Comparison of ENCODE assay signal across 13 cellular contexts in genomic region chr13:105979586-105979985, GRCh38.
DNase-seq lines count a peak whose midpoint lies in the region; ATAC-seq, FAIRE-seq and TF ChIP-seq lines count a peak whose summit lies in the region.
"Had no signal": no experiment of that assay in that cellular context is flagged by ENCODE, and none has a peak within 500 bp of the region (broad histone marks: within the 10 kb centered on the region; RNA-seq: fewer than 3 reads in every experiment).

No MANE protein-coding gene starts in this region.

- no peak overlapping the region for H4K91ac ChIP-seq in trophoblast cell (ENCODE audit: low read depth, low read length)

- no peak overlapping the region for H2BK5ac ChIP-seq in trophoblast cell (ENCODE audit: low read depth, low read length, poor library complexity)

- H3K9me3 ChIP-seq in A549 (no peaks in the 10 kb centered on the region), trophoblast cell (ENCODE audit: insufficient read depth, low read depth, low read length) (no peaks in the 10 kb centered on the region), left ventricle myocardium inferior (replicated peaks) (no peaks in the 10 kb centered on the region)
- H3K9me3 ChIP-seq: esophagus squamous epithelium had no signal

- no peak overlapping the region for H4K8ac ChIP-seq in trophoblast cell (ENCODE audit: low read depth, low read length)

- TF ChIP-seq CTCF in A549 (IDR thresholded peaks at IDR 0.05) (no peak), brain (conservative IDR thresholded peaks at IDR 0.05) (no peak), mesothelial cell of epicardium (IDR thresholded peaks at IDR 0.05; ENCODE audit: unreplicated experiment) (no peak), left ventricle myocardium inferior (IDR thresholded peaks at IDR 0.05; ENCODE audit: borderline replicate concordance) (no peak)

- H3K36me3 ChIP-seq in trophoblast cell (ENCODE audit: control insufficient read depth in 1 of 2, insufficient read depth in 2 of 2, low read length in 2 of 2) = no peaks in the 10 kb centered on the region
- no peaks in the 10 kb centered on the region for H3K36me3 ChIP-seq in left ventricle myocardium inferior
- H3K36me3 ChIP-seq: esophagus squamous epithelium had no signal

- H3K9ac ChIP-seq in trophoblast cell (ENCODE audit: low read length) = no peak overlapping the region

- H3K9me3 Mint-ChIP-seq in brain (peaks cover 3 to 12% (median 6%) of the 10 kb centered on the region in 5 experiments), mesothelial cell of epicardium (peaks cover 15% of the 10 kb centered on the region)

- H2AK5ac ChIP-seq in trophoblast cell (ENCODE audit: low read length) = no peak overlapping the region

- no peaks in the 10 kb centered on the region for H3K79me2 ChIP-seq in trophoblast cell (ENCODE audit: control insufficient read depth, insufficient read depth, low read length, poor library complexity)

- intact Hi-C loops in left ventricle myocardium inferior (cut with micrococcal nuclease) = no loop called here

- 0 out of 3 replicates have a peak, but pooled peaks cover 5% of the 10 kb centered on the region for H3K4me1 ChIP-seq in A549
- H3K4me1 ChIP-seq in trophoblast cell (ENCODE audit: control insufficient read depth in 1 of 2, insufficient read depth in 2 of 2, low read length in 2 of 2) = peaks cover 2 to 3% of the 10 kb centered on the region in 2 experiments
- H3K4me1 ChIP-seq in left ventricle myocardium inferior = no peaks in the 10 kb centered on the region

- TF ChIP-seq EP300 in A549 (IDR thresholded peaks at IDR 0.05) = no peak

- H3K4me3 Mint-ChIP-seq in brain (no peak overlapping the region), mesothelial cell of epicardium (peak overlapping the region; percentile 22)
- H3K4me3 Mint-ChIP-seq: naive thymus-derived CD4-positive, alpha-beta T cell had no signal

- H3K4me2 ChIP-seq in A549 (peak overlapping the region; percentile 47; the same call in 2 of the 3 replicates), trophoblast cell (ENCODE audit: low read length) (no peak overlapping the region)

- 44% methylated on average over 6 of the region's 6 CpGs for WGBS in A549 (ENCODE audit: missing lambda C conversion rate)
- WGBS in trophoblast cell (ENCODE audit: extremely low coverage, insufficient coverage, insufficient read length) = no CpG with 5 or more reads among the region's 6 CpGs

- H3K27ac ChIP-seq in A549 = 0 out of 6 replicates have a peak overlapping the region, but pooled peaks of 1 of the 2 experiments have one; percentile 25
- no peak overlapping the region for H3K27ac ChIP-seq in trophoblast cell (ENCODE audit: low read depth, low read length)
- no peak overlapping the region for H3K27ac ChIP-seq in left ventricle myocardium inferior (replicated peaks)

- no peak overlapping the region for H3K14ac ChIP-seq in trophoblast cell (ENCODE audit: low read length)

- no peak for FAIRE-seq in A549 (lab: Jason Lieb, UNC)

- H3K4me1 Mint-ChIP-seq in brain (peaks cover 18% of the 10 kb centered on the region), mesothelial cell of epicardium (peaks cover 50% of the 10 kb centered on the region)

- H3K79me1 ChIP-seq in trophoblast cell (ENCODE audit: low read length) = no peaks in the 10 kb centered on the region

- H3K36me3 Mint-ChIP-seq in brain = no peaks in the 10 kb centered on the region
- peaks cover 7% of the 10 kb centered on the region for H3K36me3 Mint-ChIP-seq in mesothelial cell of epicardium
- H3K36me3 Mint-ChIP-seq: naive thymus-derived CD4-positive, alpha-beta T cell had no signal

- H3K27me3 Mint-ChIP-seq in brain (peaks cover 3% of the 10 kb centered on the region), mesothelial cell of epicardium (ENCODE audit: low read depth) (no peaks in the 10 kb centered on the region)
- H3K27me3 Mint-ChIP-seq: naive thymus-derived CD4-positive, alpha-beta T cell had no signal

- POLR2A ChIA-PET in A549 (lab: Yijun Ruan, JAX) = no interaction called here

- H3K27me3 ChIP-seq in trophoblast cell (ENCODE audit: insufficient read depth, low read length) (no peaks in the 10 kb centered on the region), left ventricle myocardium inferior (ENCODE audit: low read depth) (no peaks in the 10 kb centered on the region)
- H3K27me3 ChIP-seq: esophagus squamous epithelium had no signal

- no peak for TF ChIP-seq RAD21 in A549 (conservative IDR thresholded peaks at IDR 0.05 in 1 of 2, IDR thresholded peaks at IDR 0.05 in 1 of 2)

- no peak overlapping the region for H3K18ac ChIP-seq in trophoblast cell (ENCODE audit: low read length)

- ATAC-seq in A549 (peak in 1 of 2 experiments; percentile 46; a peak in 2 of 6 replicates), left lobe of liver (no peak)
- ATAC-seq: naive thymus-derived CD4-positive, alpha-beta T cell; SK-N-SH treated with all-trans-retinoic acid at 6 μM for 48 hours had no signal

- H3K27ac Mint-ChIP-seq in brain (peak overlapping the region in 4 of 5 experiments; percentile 10 to 67 (median 19)), mesothelial cell of epicardium (peak overlapping the region; percentile 87)
- H3K27ac Mint-ChIP-seq: naive thymus-derived CD4-positive, alpha-beta T cell had no signal

- no peak overlapping the region for H4K12ac ChIP-seq in trophoblast cell (ENCODE audit: low read depth, low read length)

- TF ChIP-seq POLR2A in A549 (IDR thresholded peaks at IDR 0.05; ENCODE audit: low read length) = no peak

- H3K4me3 ChIP-seq in A549 (no peak overlapping the region), trophoblast cell (ENCODE audit: low read depth, low read length) (no peak overlapping the region), left ventricle myocardium inferior (no peak overlapping the region)
- H3K4me3 ChIP-seq: esophagus squamous epithelium had no signal

- no peak overlapping the region for H2AFZ ChIP-seq in trophoblast cell (ENCODE audit: insufficient read depth, low read length, poor library complexity)

- H2BK120ac ChIP-seq in trophoblast cell (ENCODE audit: insufficient read depth, low read length, poor library complexity) = no peak overlapping the region

- CTCF ChIA-PET in A549 (lab: Yijun Ruan, JAX) = no interaction called here

- no peak overlapping the region for H3K4ac ChIP-seq in trophoblast cell (ENCODE audit: low read depth, low read length)

- H3K23ac ChIP-seq in trophoblast cell (ENCODE audit: low read length) = no peak overlapping the region

- peak in 1 of 2 experiments; percentile 17 for DNase-seq in A549 (ENCODE audit: low read depth in 1 of 2, low spot score in 1 of 2)
- DNase-seq in NCI-H2081 treated with DMSO at 0.1 percent for 48 hours (lab: John Stamatoyannopoulos, UW) = peak; percentile 83
- no peak for DNase-seq in mesothelial cell of epicardium (ENCODE audit: low spot score in 2 of 2, unreplicated experiment in 2 of 2)
- no peak for DNase-seq in LoVo (ENCODE audit: low spot score)
- DNase-seq in trophoblast cell = no peak
- no peak for DNase-seq in left lobe of liver (ENCODE audit: low spot score)
- no peak for DNase-seq in left ventricle myocardium inferior
- DNase-seq: central memory CD4-positive, alpha-beta T cell; esophagus squamous epithelium; naive thymus-derived CD4-positive, alpha-beta T cell; stimulated activated CD4-positive, alpha-beta T cell treated with anti-CD3 and anti-CD28 coated beads, Interleukin-15, amount 100 ng/mL, for 24 hours had no signal

- no peak overlapping the region for H2BK12ac ChIP-seq in trophoblast cell (ENCODE audit: low read length)

TF ChIP-seq in A549, 52 proteins besides CTCF, POLR2A, EP300 and RAD21 (continues in another document):
- no peak for TF ChIP-seq RCOR1 (IDR thresholded peaks at IDR 0.05; ENCODE audit: low read depth, low read length)
- no peak for TF ChIP-seq RARB (CRISPR knock-in tag; IDR thresholded peaks at IDR 0.05)
- TF ChIP-seq E2F6 (IDR thresholded peaks at IDR 0.05; ENCODE audit: borderline replicate concordance, low read depth) = no peak
- no peak for TF ChIP-seq ZSCAN20 (CRISPR knock-in tag; IDR thresholded peaks at IDR 0.05)
- no peak for TF ChIP-seq CBX8 (IDR thresholded peaks at IDR 0.05)
- TF ChIP-seq, protein P1, sequence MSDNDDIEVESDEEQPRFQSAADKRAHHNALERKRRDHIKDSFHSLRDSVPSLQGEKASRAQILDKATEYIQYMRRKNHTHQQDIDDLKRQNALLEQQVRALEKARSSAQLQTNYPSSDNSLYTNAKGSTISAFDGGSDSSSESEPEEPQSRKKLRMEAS (IDR thresholded peaks at IDR 0.05) = no peak
- TF ChIP-seq EHMT2 (IDR thresholded peaks at IDR 0.05; ENCODE audit: low read depth) = no peak
- no peak for TF ChIP-seq KDM5A (IDR thresholded peaks at IDR 0.05)
- no peak for TF ChIP-seq ZNF302 (CRISPR knock-in tag; IDR thresholded peaks at IDR 0.05)
- TF ChIP-seq ELK1 (IDR thresholded peaks at IDR 0.05; ENCODE audit: low read depth, low read length) = no peak
- TF ChIP-seq RFX5 (IDR thresholded peaks at IDR 0.05) = no peak
- TF ChIP-seq, protein P2, sequence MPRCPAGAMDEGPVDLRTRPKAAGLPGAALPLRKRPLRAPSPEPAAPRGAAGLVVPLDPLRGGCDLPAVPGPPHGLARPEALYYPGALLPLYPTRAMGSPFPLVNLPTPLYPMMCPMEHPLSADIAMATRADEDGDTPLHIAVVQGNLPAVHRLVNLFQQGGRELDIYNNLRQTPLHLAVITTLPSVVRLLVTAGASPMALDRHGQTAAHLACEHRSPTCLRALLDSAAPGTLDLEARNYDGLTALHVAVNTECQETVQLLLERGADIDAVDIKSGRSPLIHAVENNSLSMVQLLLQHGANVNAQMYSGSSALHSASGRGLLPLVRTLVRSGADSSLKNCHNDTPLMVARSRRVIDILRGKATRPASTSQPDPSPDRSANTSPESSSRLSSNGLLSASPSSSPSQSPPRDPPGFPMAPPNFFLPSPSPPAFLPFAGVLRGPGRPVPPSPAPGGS (IDR thresholded peaks at IDR 0.05) = no peak
- no peak for TF ChIP-seq SMC3 (IDR thresholded peaks at IDR 0.05)
